ENCODE assay signal across 1 cellular context in the genomic region with DNA sequence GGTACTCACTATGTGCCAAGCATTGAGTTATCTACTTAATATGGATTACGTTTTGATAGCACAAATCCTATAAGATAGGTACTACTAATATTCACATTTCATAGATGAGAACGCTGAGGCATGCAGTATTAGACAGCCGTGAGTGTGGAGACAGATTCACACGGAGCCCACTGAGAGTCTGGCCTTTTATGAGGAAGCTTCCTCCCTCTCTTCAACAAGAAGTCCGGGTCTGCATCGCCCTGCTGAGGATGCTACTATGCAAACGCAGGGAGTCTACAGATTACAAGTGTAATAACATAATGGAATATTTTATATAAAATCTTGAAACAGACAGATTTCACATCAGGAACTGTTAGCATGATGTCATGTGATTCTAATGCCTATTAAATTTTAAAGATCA.
TF ChIP-seq lines count a peak whose summit lies in the region.

No MANE protein-coding gene starts in this region.

TF ChIP-seq in WTC11, 78 proteins besides CTCF, POLR2A, EP300 and RAD21 (continued from another document):
- TF ChIP-seq, protein P1, sequence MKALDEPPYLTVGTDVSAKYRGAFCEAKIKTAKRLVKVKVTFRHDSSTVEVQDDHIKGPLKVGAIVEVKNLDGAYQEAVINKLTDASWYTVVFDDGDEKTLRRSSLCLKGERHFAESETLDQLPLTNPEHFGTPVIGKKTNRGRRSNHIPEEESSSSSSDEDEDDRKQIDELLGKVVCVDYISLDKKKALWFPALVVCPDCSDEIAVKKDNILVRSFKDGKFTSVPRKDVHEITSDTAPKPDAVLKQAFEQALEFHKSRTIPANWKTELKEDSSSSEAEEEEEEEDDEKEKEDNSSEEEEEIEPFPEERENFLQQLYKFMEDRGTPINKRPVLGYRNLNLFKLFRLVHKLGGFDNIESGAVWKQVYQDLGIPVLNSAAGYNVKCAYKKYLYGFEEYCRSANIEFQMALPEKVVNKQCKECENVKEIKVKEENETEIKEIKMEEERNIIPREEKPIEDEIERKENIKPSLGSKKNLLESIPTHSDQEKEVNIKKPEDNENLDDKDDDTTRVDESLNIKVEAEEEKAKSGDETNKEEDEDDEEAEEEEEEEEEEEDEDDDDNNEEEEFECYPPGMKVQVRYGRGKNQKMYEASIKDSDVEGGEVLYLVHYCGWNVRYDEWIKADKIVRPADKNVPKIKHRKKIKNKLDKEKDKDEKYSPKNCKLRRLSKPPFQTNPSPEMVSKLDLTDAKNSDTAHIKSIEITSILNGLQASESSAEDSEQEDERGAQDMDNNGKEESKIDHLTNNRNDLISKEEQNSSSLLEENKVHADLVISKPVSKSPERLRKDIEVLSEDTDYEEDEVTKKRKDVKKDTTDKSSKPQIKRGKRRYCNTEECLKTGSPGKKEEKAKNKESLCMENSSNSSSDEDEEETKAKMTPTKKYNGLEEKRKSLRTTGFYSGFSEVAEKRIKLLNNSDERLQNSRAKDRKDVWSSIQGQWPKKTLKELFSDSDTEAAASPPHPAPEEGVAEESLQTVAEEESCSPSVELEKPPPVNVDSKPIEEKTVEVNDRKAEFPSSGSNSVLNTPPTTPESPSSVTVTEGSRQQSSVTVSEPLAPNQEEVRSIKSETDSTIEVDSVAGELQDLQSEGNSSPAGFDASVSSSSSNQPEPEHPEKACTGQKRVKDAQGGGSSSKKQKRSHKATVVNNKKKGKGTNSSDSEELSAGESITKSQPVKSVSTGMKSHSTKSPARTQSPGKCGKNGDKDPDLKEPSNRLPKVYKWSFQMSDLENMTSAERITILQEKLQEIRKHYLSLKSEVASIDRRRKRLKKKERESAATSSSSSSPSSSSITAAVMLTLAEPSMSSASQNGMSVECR (CRISPR knock-in tag; IDR thresholded peaks at IDR 0.05; ENCODE audit: borderline replicate concordance): no peak
- TF ChIP-seq CREB1 (CRISPR knock-in tag; IDR thresholded peaks at IDR 0.05): no peak
